In the genomic region with DNA sequence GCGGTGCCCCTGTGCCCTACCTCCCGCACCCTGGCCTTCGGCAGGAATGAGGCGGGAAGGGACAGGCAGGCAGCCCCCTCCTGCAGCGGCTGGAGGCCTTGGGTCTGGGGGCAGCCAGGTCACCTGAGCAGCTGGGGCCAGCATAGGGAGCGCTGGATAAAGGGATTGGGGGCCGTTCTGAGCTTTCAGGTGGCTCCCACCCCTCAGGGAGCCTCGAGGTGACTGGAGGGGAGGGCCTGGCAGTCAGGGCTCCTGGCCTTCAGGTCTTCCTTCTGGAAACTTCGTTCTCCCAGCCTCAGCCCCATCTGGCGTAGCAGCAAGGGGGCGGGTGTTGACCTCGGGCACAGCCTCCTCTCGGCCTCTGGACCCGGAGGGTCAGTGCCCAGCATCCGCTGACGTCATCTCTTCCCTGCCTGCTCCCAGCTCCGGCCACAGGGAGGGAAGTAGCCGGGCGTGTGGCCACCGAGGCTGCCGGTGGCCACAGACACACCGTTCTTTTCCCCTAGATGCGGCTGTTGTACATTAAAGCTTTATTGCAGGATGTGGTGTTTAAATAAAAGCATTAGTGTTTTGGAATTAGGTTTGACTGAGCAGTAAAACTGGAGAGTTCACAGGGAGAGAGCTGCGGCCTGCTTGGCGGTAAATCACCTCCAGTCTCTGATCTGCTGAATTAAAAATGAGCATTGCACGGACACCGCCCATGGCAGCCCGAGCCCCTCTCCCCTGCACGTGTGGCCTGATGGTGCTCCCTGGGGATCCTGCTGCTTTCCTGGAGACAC, we compare ENCODE assay signal across 2 cellular contexts.
TF ChIP-seq lines count a peak whose summit lies in the region.

No MANE protein-coding gene starts in this region.

TF ChIP-seq in HEK293, 187 proteins besides CTCF, POLR2A, EP300 and RAD21 (continued from another document):
- 0 out of 2 replicates have a peak, but pooled peaks have one; percentile 30 for TF ChIP-seq ZIC2 (tag by site-specific recombination; IDR thresholded peaks at IDR 0.05)

TF ChIP-seq in HepG2, 621 proteins besides CTCF, POLR2A, EP300 and RAD21 (continued from another document and continues in another):
- TF ChIP-seq SP1 (IDR thresholded peaks at IDR 0.05) (no peak), SP1 (CRISPR knock-in tag; IDR thresholded peaks at IDR 0.05) (peak; percentile 27; the same call in 1 of the 2 replicates), HNF4A (CRISPR knock-in tag; IDR thresholded peaks at IDR 0.05) (peak; percentile 82), ZNF782 (CRISPR knock-in tag; IDR thresholded peaks at IDR 0.05; ENCODE audit: borderline replicate concordance) (peak; percentile 64; the same call in 1 of the 2 replicates), ZNF83 (CRISPR knock-in tag; IDR thresholded peaks at IDR 0.05; ENCODE audit: borderline replicate concordance) (no peak), RXRB (CRISPR knock-in tag; IDR thresholded peaks at IDR 0.05; ENCODE audit: borderline replicate concordance) (peak; percentile 70; the same call in 1 of the 2 replicates), TCF7 (IDR thresholded peaks at IDR 0.05; ENCODE audit: low read depth) (no peak), ZNF607 (CRISPR knock-in tag; IDR thresholded peaks at IDR 0.05; ENCODE audit: borderline replicate concordance) (peak; percentile 39; the same call in 1 of the 2 replicates), ATM (IDR thresholded peaks at IDR 0.05; ENCODE audit: borderline replicate concordance) (no peak), ZNF496 (CRISPR knock-in tag; IDR thresholded peaks at IDR 0.05; ENCODE audit: insufficient replicate concordance) (no peak), PHF21A (CRISPR knock-in tag; IDR thresholded peaks at IDR 0.05) (peak; percentile 48; the same call in 1 of the 2 replicates), ZFP36L1 (CRISPR knock-in tag; IDR thresholded peaks at IDR 0.05) (0 out of 2 replicates have a peak, but pooled peaks have one; percentile 37), ZNF737 (CRISPR knock-in tag; IDR thresholded peaks at IDR 0.05; ENCODE audit: borderline replicate concordance) (no peak), FOXM1 (CRISPR knock-in tag; IDR thresholded peaks at IDR 0.05) (no peak), PHF8 (CRISPR knock-in tag; IDR thresholded peaks at IDR 0.05) (no peak), CHD2 (IDR thresholded peaks at IDR 0.05; ENCODE audit: low read depth, low read length) (no peak), ASH2L (IDR thresholded peaks at IDR 0.05; ENCODE audit: insufficient read length, low read depth, low read length) (peak; percentile 12), HES4 (CRISPR knock-in tag; IDR thresholded peaks at IDR 0.05; ENCODE audit: borderline replicate concordance) (no peak), HDAC2 (CRISPR knock-in tag; IDR thresholded peaks at IDR 0.05) (0 out of 2 replicates have a peak, but pooled peaks have one; percentile 19), PTBP1 (IDR thresholded peaks at IDR 0.05; ENCODE audit: low read depth, low read length, poor library complexity, severe bottlenecking) (peak; percentile 78), ERF (CRISPR knock-in tag; IDR thresholded peaks at IDR 0.05) (0 out of 2 replicates have a peak, but pooled peaks have one; percentile 17), ZBTB38 (CRISPR knock-in tag; IDR thresholded peaks at IDR 0.05) (no peak; the same call in 1 of the 2 replicates), SRSF9 (IDR thresholded peaks at IDR 0.05; ENCODE audit: borderline replicate concordance, insufficient read depth, low read depth, low read length, poor library complexity, severe bottlenecking) (no peak), ZNF816 (CRISPR knock-in tag; IDR thresholded peaks at IDR 0.05; ENCODE audit: borderline replicate concordance) (no peak), CREB1 (IDR thresholded peaks at IDR 0.05) (peak; percentile 96), CREB1 (CRISPR knock-in tag; IDR thresholded peaks at IDR 0.05) (peak; percentile 89), PAWR (CRISPR knock-in tag; IDR thresholded peaks at IDR 0.05; ENCODE audit: borderline replicate concordance) (no peak), GATAD2A (CRISPR knock-in tag; IDR thresholded peaks at IDR 0.05) (peak; percentile 67), RXRA (CRISPR knock-in tag; IDR thresholded peaks at IDR 0.05) (no peak; the same call in 1 of the 2 replicates), ZNF253 (CRISPR knock-in tag; IDR thresholded peaks at IDR 0.05; ENCODE audit: borderline replicate concordance) (0 out of 2 replicates have a peak, but pooled peaks have one; percentile 44), ZSCAN25 (CRISPR knock-in tag; IDR thresholded peaks at IDR 0.05) (no peak), MTF2 (CRISPR knock-in tag; IDR thresholded peaks at IDR 0.05; ENCODE audit: borderline replicate concordance) (peak; percentile 25; the same call in 1 of the 2 replicates), MEIS2 (CRISPR knock-in tag; IDR thresholded peaks at IDR 0.05) (peak; percentile 68; the same call in 1 of the 2 replicates)
- TF ChIP-seq, protein P1, sequence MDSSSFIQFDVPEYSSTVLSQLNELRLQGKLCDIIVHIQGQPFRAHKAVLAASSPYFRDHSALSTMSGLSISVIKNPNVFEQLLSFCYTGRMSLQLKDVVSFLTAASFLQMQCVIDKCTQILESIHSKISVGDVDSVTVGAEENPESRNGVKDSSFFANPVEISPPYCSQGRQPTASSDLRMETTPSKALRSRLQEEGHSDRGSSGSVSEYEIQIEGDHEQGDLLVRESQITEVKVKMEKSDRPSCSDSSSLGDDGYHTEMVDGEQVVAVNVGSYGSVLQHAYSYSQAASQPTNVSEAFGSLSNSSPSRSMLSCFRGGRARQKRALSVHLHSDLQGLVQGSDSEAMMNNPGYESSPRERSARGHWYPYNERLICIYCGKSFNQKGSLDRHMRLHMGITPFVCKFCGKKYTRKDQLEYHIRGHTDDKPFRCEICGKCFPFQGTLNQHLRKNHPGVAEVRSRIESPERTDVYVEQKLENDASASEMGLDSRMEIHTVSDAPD (CRISPR knock-in tag; IDR thresholded peaks at IDR 0.05) = no peak
- TF ChIP-seq, protein P2, sequence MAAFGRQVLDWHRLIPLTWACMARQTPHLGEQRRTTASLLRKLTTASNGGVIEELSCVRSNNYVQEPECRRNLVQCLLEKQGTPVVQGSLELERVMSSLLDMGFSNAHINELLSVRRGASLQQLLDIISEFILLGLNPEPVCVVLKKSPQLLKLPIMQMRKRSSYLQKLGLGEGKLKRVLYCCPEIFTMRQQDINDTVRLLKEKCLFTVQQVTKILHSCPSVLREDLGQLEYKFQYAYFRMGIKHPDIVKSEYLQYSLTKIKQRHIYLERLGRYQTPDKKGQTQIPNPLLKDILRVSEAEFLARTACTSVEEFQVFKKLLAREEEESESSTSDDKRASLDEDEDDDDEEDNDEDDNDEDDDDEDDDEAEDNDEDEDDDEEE (CRISPR knock-in tag; IDR thresholded peaks at IDR 0.05) = peak; percentile 36; the same call in 1 of the 2 replicates
- TF ChIP-seq, protein P3, sequence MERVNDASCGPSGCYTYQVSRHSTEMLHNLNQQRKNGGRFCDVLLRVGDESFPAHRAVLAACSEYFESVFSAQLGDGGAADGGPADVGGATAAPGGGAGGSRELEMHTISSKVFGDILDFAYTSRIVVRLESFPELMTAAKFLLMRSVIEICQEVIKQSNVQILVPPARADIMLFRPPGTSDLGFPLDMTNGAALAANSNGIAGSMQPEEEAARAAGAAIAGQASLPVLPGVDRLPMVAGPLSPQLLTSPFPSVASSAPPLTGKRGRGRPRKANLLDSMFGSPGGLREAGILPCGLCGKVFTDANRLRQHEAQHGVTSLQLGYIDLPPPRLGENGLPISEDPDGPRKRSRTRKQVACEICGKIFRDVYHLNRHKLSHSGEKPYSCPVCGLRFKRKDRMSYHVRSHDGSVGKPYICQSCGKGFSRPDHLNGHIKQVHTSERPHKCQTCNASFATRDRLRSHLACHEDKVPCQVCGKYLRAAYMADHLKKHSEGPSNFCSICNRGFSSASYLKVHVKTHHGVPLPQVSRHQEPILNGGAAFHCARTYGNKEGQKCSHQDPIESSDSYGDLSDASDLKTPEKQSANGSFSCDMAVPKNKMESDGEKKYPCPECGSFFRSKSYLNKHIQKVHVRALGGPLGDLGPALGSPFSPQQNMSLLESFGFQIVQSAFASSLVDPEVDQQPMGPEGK (CRISPR knock-in tag; IDR thresholded peaks at IDR 0.05) = 0 out of 2 replicates have a peak, but pooled peaks have one; percentile 34
- TF ChIP-seq, protein P4, sequence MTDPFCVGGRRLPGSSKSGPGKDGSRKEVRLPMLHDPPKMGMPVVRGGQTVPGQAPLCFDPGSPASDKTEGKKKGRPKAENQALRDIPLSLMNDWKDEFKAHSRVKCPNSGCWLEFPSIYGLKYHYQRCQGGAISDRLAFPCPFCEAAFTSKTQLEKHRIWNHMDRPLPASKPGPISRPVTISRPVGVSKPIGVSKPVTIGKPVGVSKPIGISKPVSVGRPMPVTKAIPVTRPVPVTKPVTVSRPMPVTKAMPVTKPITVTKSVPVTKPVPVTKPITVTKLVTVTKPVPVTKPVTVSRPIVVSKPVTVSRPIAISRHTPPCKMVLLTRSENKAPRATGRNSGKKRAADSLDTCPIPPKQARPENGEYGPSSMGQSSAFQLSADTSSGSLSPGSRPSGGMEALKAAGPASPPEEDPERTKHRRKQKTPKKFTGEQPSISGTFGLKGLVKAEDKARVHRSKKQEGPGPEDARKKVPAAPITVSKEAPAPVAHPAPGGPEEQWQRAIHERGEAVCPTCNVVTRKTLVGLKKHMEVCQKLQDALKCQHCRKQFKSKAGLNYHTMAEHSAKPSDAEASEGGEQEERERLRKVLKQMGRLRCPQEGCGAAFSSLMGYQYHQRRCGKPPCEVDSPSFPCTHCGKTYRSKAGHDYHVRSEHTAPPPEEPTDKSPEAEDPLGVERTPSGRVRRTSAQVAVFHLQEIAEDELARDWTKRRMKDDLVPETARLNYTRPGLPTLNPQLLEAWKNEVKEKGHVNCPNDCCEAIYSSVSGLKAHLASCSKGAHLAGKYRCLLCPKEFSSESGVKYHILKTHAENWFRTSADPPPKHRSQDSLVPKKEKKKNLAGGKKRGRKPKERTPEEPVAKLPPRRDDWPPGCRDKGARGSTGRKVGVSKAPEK (CRISPR knock-in tag; IDR thresholded peaks at IDR 0.05; ENCODE audit: borderline replicate concordance) = no peak
- TF ChIP-seq, protein P5, sequence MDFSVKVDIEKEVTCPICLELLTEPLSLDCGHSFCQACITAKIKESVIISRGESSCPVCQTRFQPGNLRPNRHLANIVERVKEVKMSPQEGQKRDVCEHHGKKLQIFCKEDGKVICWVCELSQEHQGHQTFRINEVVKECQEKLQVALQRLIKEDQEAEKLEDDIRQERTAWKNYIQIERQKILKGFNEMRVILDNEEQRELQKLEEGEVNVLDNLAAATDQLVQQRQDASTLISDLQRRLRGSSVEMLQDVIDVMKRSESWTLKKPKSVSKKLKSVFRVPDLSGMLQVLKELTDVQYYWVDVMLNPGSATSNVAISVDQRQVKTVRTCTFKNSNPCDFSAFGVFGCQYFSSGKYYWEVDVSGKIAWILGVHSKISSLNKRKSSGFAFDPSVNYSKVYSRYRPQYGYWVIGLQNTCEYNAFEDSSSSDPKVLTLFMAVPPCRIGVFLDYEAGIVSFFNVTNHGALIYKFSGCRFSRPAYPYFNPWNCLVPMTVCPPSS (IDR thresholded peaks at IDR 0.05) = no peak
- TF ChIP-seq, protein P6, sequence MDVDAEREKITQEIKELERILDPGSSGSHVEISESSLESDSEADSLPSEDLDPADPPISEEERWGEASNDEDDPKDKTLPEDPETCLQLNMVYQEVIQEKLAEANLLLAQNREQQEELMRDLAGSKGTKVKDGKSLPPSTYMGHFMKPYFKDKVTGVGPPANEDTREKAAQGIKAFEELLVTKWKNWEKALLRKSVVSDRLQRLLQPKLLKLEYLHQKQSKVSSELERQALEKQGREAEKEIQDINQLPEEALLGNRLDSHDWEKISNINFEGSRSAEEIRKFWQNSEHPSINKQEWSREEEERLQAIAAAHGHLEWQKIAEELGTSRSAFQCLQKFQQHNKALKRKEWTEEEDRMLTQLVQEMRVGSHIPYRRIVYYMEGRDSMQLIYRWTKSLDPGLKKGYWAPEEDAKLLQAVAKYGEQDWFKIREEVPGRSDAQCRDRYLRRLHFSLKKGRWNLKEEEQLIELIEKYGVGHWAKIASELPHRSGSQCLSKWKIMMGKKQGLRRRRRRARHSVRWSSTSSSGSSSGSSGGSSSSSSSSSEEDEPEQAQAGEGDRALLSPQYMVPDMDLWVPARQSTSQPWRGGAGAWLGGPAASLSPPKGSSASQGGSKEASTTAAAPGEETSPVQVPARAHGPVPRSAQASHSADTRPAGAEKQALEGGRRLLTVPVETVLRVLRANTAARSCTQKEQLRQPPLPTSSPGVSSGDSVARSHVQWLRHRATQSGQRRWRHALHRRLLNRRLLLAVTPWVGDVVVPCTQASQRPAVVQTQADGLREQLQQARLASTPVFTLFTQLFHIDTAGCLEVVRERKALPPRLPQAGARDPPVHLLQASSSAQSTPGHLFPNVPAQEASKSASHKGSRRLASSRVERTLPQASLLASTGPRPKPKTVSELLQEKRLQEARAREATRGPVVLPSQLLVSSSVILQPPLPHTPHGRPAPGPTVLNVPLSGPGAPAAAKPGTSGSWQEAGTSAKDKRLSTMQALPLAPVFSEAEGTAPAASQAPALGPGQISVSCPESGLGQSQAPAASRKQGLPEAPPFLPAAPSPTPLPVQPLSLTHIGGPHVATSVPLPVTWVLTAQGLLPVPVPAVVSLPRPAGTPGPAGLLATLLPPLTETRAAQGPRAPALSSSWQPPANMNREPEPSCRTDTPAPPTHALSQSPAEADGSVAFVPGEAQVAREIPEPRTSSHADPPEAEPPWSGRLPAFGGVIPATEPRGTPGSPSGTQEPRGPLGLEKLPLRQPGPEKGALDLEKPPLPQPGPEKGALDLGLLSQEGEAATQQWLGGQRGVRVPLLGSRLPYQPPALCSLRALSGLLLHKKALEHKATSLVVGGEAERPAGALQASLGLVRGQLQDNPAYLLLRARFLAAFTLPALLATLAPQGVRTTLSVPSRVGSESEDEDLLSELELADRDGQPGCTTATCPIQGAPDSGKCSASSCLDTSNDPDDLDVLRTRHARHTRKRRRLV (CRISPR knock-in tag; IDR thresholded peaks at IDR 0.05) = 0 out of 2 replicates have a peak, but pooled peaks have one; percentile 34
- TF ChIP-seq, protein P7, sequence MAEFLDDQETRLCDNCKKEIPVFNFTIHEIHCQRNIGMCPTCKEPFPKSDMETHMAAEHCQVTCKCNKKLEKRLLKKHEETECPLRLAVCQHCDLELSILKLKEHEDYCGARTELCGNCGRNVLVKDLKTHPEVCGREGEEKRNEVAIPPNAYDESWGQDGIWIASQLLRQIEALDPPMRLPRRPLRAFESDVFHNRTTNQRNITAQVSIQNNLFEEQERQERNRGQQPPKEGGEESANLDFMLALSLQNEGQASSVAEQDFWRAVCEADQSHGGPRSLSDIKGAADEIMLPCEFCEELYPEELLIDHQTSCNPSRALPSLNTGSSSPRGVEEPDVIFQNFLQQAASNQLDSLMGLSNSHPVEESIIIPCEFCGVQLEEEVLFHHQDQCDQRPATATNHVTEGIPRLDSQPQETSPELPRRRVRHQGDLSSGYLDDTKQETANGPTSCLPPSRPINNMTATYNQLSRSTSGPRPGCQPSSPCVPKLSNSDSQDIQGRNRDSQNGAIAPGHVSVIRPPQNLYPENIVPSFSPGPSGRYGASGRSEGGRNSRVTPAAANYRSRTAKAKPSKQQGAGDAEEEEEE (CRISPR knock-in tag; IDR thresholded peaks at IDR 0.05; ENCODE audit: borderline replicate concordance) = peak; percentile 17; the same call in 1 of the 2 replicates
- TF ChIP-seq, protein P8, sequence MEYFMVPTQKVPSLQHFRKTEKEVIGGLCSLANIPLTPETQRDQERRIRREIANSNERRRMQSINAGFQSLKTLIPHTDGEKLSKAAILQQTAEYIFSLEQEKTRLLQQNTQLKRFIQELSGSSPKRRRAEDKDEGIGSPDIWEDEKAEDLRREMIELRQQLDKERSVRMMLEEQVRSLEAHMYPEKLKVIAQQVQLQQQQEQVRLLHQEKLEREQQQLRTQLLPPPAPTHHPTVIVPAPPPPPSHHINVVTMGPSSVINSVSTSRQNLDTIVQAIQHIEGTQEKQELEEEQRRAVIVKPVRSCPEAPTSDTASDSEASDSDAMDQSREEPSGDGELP (IDR thresholded peaks at IDR 0.05; ENCODE audit: borderline replicate concordance, low read depth) = peak; percentile 32; the same call in 1 of the 2 replicates
